Comparison of ENCODE assay signal across 6 cellular contexts in genomic region chr4:99233397-99233796, GRCh38. TPM values are rescaled to one million over a fixed set of nuclear protein-coding genes. Genes with fewer than 3 reads are reported as not detected.
"Had no signal": no experiment of that assay in that cellular context is flagged by ENCODE, and none has a peak within 500 bp of the region (broad histone marks: within the 10 kb centered on the region; RNA-seq: fewer than 3 reads in every experiment).

No MANE protein-coding gene starts in this region.

RNA-seq across cellular contexts. Expression of gene ADH6, which starts 14.4 kb away (rescaled TPM):
- total RNA-seq: LHCN-M2, PC-3, Right ventricle myocardium superior, SJSA1 had no signal
- polyA plus RNA-seq: SK-N-SH had no signal

RNA-seq across cellular contexts. Expression of gene ADH1A, which starts 57.4 kb away (rescaled TPM):
- total RNA-seq: LHCN-M2, PC-3, Peyer's patch, SJSA1 had no signal
- polyA plus RNA-seq: SK-N-SH had no signal
